In genomic region chr4:51866835-51867234, GRCh38 we compare ENCODE assay signal across 1 cellular context.
TF ChIP-seq lines count a peak whose summit lies in the region.

No MANE protein-coding gene starts in this region.

TF ChIP-seq in SK-N-SH treated with all-trans-retinoic acid at 6 μM for 48 hours, 23 proteins besides CTCF, POLR2A, EP300 and RAD21 (continued from another document):
- TF ChIP-seq SNAI2 (CRISPR knock-in tag; IDR thresholded peaks at IDR 0.05), result no peak
- no peak for TF ChIP-seq GLIS3 (CRISPR knock-in tag; IDR thresholded peaks at IDR 0.05)
- TF ChIP-seq ZNF8 (CRISPR knock-in tag; IDR thresholded peaks at IDR 0.05), result no peak
